In genomic region chr13:87524775-87525174, GRCh38 we compare ENCODE assay signal across 30 cellular contexts.
"Had no signal": no experiment of that assay in that cellular context is flagged by ENCODE, and none has a peak within 500 bp of the region (broad histone marks: within the 10 kb centered on the region; RNA-seq: fewer than 3 reads in every experiment).

No MANE protein-coding gene starts in this region.

- H3K4me3 ChIP-seq: cardiac muscle cell, Peyer's patch had no signal

- H3K36me3 ChIP-seq: brain microvascular endothelial cell, cardiac muscle cell, Peyer's patch had no signal

- ATAC-seq: activated naive CD4-positive, alpha-beta T cell treated with anti-CD3 and anti-CD28 coated beads, Interleukin-2, amount 50 U/mL, for 72 hours; activated T-cell treated with anti-CD3 and anti-CD28 coated beads, Interleukin-2, amount 50 U/mL, for 4 hours; PC-3 had no signal

- H3K4me1 ChIP-seq: Peyer's patch had no signal

- H3K9me3 ChIP-seq: Peyer's patch had no signal

- H3K27ac ChIP-seq: brain microvascular endothelial cell, cardiac muscle cell, Peyer's patch, VCaP had no signal

- H3K27me3 ChIP-seq: brain microvascular endothelial cell, cardiac muscle cell, Peyer's patch had no signal

- DNase-seq: activated B cell treated with CpG ODN at 0.5 μM for 24 hours; activated CD4-positive, alpha-beta memory T cell treated with anti-CD3 and anti-CD28 coated beads for 36 hours; activated CD4-positive, alpha-beta T cell treated with anti-CD3 and anti-CD28 coated beads for 4 hours; activated CD4-positive, alpha-beta T cell treated with anti-CD3 and anti-CD28 coated beads, Interleukin-2, amount 50 U/mL, for 1 hour; activated CD4-positive, CD25-positive, alpha-beta regulatory T cell treated with anti-CD3 and anti-CD28 coated beads, Interleukin-2, amount 50 U/mL, for 72 hours; activated CD8-positive, alpha-beta memory T cell treated with anti-CD3 and anti-CD28 coated beads, Interleukin-2, amount 50 U/mL, for 4 hours; activated gamma-delta T cell treated with Interleukin-2 at 50 U/mL for 16 hours; activated naive CD4-positive, alpha-beta T cell treated with anti-CD3 and anti-CD28 coated beads for 36 hours; activated T-cell treated with anti-CD3 and anti-CD28 coated beads for 4 hours; activated T-cell treated with anti-CD3 and anti-CD28 coated beads, Interleukin-2, amount 50 U/mL, for 4 hours; anterior cingulate cortex; brain microvascular endothelial cell; NCI-H1048; NCI-H1105 treated with DMSO at 0.1 percent for 48 hours; NCI-H1436; NCI-H1694; NCI-H1930; NCI-H2081 treated with DMSO at 0.1 percent for 48 hours; NCI-H345; NCI-H524 treated with DMSO at 0.1 percent for 48 hours; PC-3; Peyer's patch; Right ventricle myocardium superior; SW 1271; T-helper 1 cell; T-helper 2 cell; T-helper 9 cell had no signal
